Comparison of ENCODE assay signal across 21 cellular contexts in the genomic region with DNA sequence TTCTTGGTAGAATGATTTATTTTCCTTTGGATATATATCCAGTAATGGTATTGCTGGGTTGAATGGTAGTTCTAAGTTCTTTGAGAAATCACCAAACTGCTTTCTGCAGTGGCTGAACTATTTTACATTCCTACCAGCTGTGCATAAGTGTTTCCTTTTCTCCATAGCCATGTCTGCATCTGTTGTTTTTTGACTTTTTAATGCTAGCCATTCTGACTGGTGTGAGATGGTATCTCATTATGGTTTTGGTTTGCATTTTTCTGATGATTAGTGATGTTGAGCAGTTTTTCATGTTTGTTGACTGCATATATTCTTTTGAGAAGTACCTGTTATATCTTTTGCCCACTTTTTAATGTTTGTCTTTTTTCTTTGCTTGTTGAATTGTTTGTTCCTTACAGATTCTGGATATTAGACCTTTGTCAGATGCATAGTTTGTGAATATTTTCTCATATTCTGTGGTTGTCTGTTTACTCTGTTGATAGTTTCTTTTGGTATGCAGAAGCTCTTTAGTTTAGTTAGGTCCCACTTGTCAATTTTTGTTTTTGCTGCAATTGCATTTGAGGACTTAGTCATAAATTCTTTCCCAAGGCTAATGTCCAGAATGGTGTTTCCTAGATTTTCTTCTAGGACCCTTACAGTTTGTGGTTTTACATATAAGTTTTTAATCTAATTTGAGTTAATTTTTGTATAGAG. TPM values are rescaled to one million over a fixed set of nuclear protein-coding genes. Genes with fewer than 3 reads are reported as not detected.
DNase-seq lines count a peak whose midpoint lies in the region; FAIRE-seq and TF ChIP-seq lines count a peak whose summit lies in the region.
"Had no signal": no experiment of that assay in that cellular context is flagged by ENCODE, and none has a peak within 500 bp of the region (broad histone marks: within the 10 kb centered on the region; RNA-seq: fewer than 3 reads in every experiment).

No MANE protein-coding gene starts in this region.

- H3K27ac Mint-ChIP-seq in HFFc6 = peak overlapping the region; percentile 24
- no peak overlapping the region for H3K27ac Mint-ChIP-seq in Caco-2 (ENCODE audit: unreplicated experiment)
- H3K27ac Mint-ChIP-seq: CD4-positive, alpha-beta T cell had no signal

- H3F3A ChIP-seq in smooth muscle cell (ENCODE audit: low read depth) = peaks cover 7% of the 10 kb centered on the region

- peaks cover 51% of the 10 kb centered on the region for H3K4me1 Mint-ChIP-seq in HFFc6 (ENCODE audit: low read depth)
- peaks cover 12% of the 10 kb centered on the region for H3K4me1 Mint-ChIP-seq in Caco-2 (ENCODE audit: low read depth, unreplicated experiment)
- H3K4me1 Mint-ChIP-seq: IgD-negative memory B cell had no signal

- H3K4me3 ChIP-seq in adipocyte (ENCODE audit: low read length) (no peak overlapping the region), fibroblast of villous mesenchyme (ENCODE audit: low read depth, low read length) (no peak overlapping the region), smooth muscle cell (no peak overlapping the region), Caco-2 (ENCODE audit: low read depth, low read length) (no peak overlapping the region)
- H3K4me3 ChIP-seq: GM23248, HAP-1 had no signal

- H4K20me1 ChIP-seq in smooth muscle cell (ENCODE audit: low read depth) = no peaks in the 10 kb centered on the region

- H3K4me2 ChIP-seq in smooth muscle cell = peak overlapping the region; percentile 46

- H3K4me1 ChIP-seq in adipocyte (ENCODE audit: control insufficient read depth, insufficient read depth, low read length) (no peaks in the 10 kb centered on the region), smooth muscle cell (ENCODE audit: low read depth) (peaks cover 10% of the 10 kb centered on the region), Caco-2 (peaks cover 9% of the 10 kb centered on the region; the same call in 1 of the 2 replicates)
- H3K4me1 ChIP-seq: HAP-1 had no signal

- H3K36me3 Mint-ChIP-seq in HFFc6 (ENCODE audit: low read depth) (peaks cover 26% of the 10 kb centered on the region), Caco-2 (ENCODE audit: insufficient read depth, unreplicated experiment) (no peaks in the 10 kb centered on the region)
- H3K36me3 Mint-ChIP-seq: IgD-negative memory B cell had no signal

- peaks cover 18% of the 10 kb centered on the region for H3K9me3 ChIP-seq in adipocyte (ENCODE audit: control insufficient read depth, low read length)
- no peaks in the 10 kb centered on the region for H3K9me3 ChIP-seq in smooth muscle cell (replicated peaks; ENCODE audit: low read depth)
- H3K9me3 ChIP-seq in Caco-2 = no peaks in the 10 kb centered on the region
- H3K9me3 ChIP-seq: HAP-1 had no signal

- H3K27me3 ChIP-seq in adipocyte (replicated peaks; ENCODE audit: control insufficient read depth, insufficient read depth, low read length) = no peaks in the 10 kb centered on the region
- H3K27me3 ChIP-seq in smooth muscle cell (ENCODE audit: low read depth) = no peaks in the 10 kb centered on the region
- H3K27me3 ChIP-seq in Caco-2 (replicated peaks; ENCODE audit: control insufficient read depth, insufficient read depth, low read length) = no peaks in the 10 kb centered on the region

- BruUV-seq in Caco-2 (replicated peaks; lab: Mats Ljungman, UMichigan) = no TSS peak

- H2AFZ ChIP-seq in smooth muscle cell (ENCODE audit: low read depth) = no peak overlapping the region
- H2AFZ ChIP-seq: GM23248 had no signal

- no peak for FAIRE-seq in RCC 7860 (lab: Jason Lieb, UNC)
- FAIRE-seq: A204.1, GM12891, HTR-8/SVneo had no signal

- no peaks in the 10 kb centered on the region for H3K27me3 Mint-ChIP-seq in HFFc6 (ENCODE audit: insufficient read depth)
- no peaks in the 10 kb centered on the region for H3K27me3 Mint-ChIP-seq in Caco-2 (ENCODE audit: insufficient read depth, unreplicated experiment)

- POLR2A ChIA-PET in Caco-2 (lab: Charles Lee) = no interaction called here

- peaks cover 29% of the 10 kb centered on the region for H3K9me3 Mint-ChIP-seq in HFFc6
- H3K9me3 Mint-ChIP-seq in Caco-2 (ENCODE audit: unreplicated experiment) = peaks cover 22% of the 10 kb centered on the region

- H3K79me2 ChIP-seq in smooth muscle cell (ENCODE audit: low read depth) = no peaks in the 10 kb centered on the region

- H3K36me3 ChIP-seq in adipocyte (ENCODE audit: control insufficient read depth, insufficient read depth, low read length, severe bottlenecking) = no peaks in the 10 kb centered on the region
- no peaks in the 10 kb centered on the region for H3K36me3 ChIP-seq in smooth muscle cell (ENCODE audit: low read depth)
- no peaks in the 10 kb centered on the region for H3K36me3 ChIP-seq in Caco-2 (ENCODE audit: control insufficient read depth, insufficient read depth, low read length)
- H3K36me3 ChIP-seq: HAP-1 had no signal

- CTCF ChIA-PET in Caco-2 (lab: Charles Lee) = no interaction called here

- H3K9ac ChIP-seq in adipocyte (ENCODE audit: low read length) (no peak overlapping the region), smooth muscle cell (ENCODE audit: low read depth) (no peak overlapping the region)
- H3K9ac ChIP-seq: GM23248 had no signal

- peak overlapping the region; percentile 39 for H3K27ac ChIP-seq in smooth muscle cell (ENCODE audit: low read depth)
- H3K27ac ChIP-seq: C4-2B, GM23248 had no signal

- peak overlapping the region; percentile 51 for H3K4me3 Mint-ChIP-seq in HFFc6
- H3K4me3 Mint-ChIP-seq in Caco-2 (ENCODE audit: unreplicated experiment) = no peak overlapping the region
- H3K4me3 Mint-ChIP-seq: CD4-positive, alpha-beta T cell; IgD-negative memory B cell had no signal

- DNase-seq in HFFc6 = peak; percentile 63
- peak; percentile 33 for DNase-seq in adipocyte (ENCODE audit: low read depth)
- peak; percentile 42 for DNase-seq in fibroblast of villous mesenchyme (ENCODE audit: low read depth)
- DNase-seq in smooth muscle cell (lab: John Stamatoyannopoulos, UW; ENCODE audit: unreplicated experiment) = no peak
- no peak for DNase-seq in NCI-H345 treated with DMSO at 0.1 percent for 48 hours (lab: John Stamatoyannopoulos, UW; ENCODE audit: unreplicated experiment)
- DNase-seq in RCC 7860 (ENCODE audit: low spot score) = no peak
- DNase-seq in Caco-2 = no peak
- DNase-seq: ACHN; AML-193; CD4-positive, alpha-beta T cell; DMS79 treated with DMSO at 0.1 percent for 48 hours; EL; GM23248; KBM-7 had no signal

- intact Hi-C loops in Caco-2 (cut with micrococcal nuclease; ENCODE audit: unreplicated experiment) = no loop called here

- no peak for TF ChIP-seq CTCF in HFFc6 (IDR thresholded peaks at IDR 0.05)
- TF ChIP-seq CTCF in fibroblast of villous mesenchyme (IDR thresholded peaks at IDR 0.05; ENCODE audit: insufficient read depth, low read depth, low read length) = no peak
- TF ChIP-seq CTCF in smooth muscle cell (IDR thresholded peaks at IDR 0.05; ENCODE audit: borderline replicate concordance, insufficient read depth, poor library complexity, severe bottlenecking) = no peak
- no peak for TF ChIP-seq CTCF in Caco-2 (IDR thresholded peaks at IDR 0.05; ENCODE audit: insufficient read depth in 1 of 2, low read depth in 1 of 2, low read length in 1 of 2, severe bottlenecking in 1 of 2, unreplicated experiment in 1 of 2)

RNA-seq across cellular contexts. Expression of a gene that starts 17.6 kb away (rescaled TPM):
- total RNA-seq in HFFc6 (2021; fragmentation: NEBNext Ultra II Directional; extraction: Animal tissue kit (Norgen Biotek cat#: 25700)) = 10 to 100 TPM in 1 of 6 experiments, 1 to 10 TPM in 5; 4.6 to 10.5 (median 5.0) TPM
- total RNA-seq in fibroblast of villous mesenchyme (13.4 and 18.4 TPM in 2 replicates), smooth muscle cell (36.7 and 52.8 TPM in 2 replicates), Caco-2 (2022) (not detected in 2 replicates)
- 39.6 and 67.5 TPM in 2 replicates for polyA plus RNA-seq in smooth muscle cell
- total RNA-seq: CD4-positive, alpha-beta T cell; G401 had no signal
- polyA plus RNA-seq: IgD-negative memory B cell had no signal

Comparison
In these comparisons a context has a peak if more than half of its experiments do, and no peak if none do; other contexts are left out.
1. DNase-seq: peak in HFFc6 (single experiment), adipocyte (single experiment) and fibroblast of villous mesenchyme (single experiment); none in smooth muscle cell (single experiment), NCI-H345 treated with DMSO at 0.1 percent for 48 hours (single experiment), RCC 7860 (single experiment) and Caco-2 (0 of 2).